ENCODE assay signal across 2 cellular contexts in genomic region chr10:88981435-88981834, GRCh38.
TF ChIP-seq lines count a peak whose summit lies in the region.

No MANE protein-coding gene starts in this region.

TF ChIP-seq in SK-N-SH, 30 proteins besides CTCF, POLR2A, EP300 and RAD21 (continued from another document):
- TF ChIP-seq JUND (IDR thresholded peaks at IDR 0.05) (no peak), RXRA (IDR thresholded peaks at IDR 0.05; ENCODE audit: borderline replicate concordance, low read depth) (no peak), REST (IDR thresholded peaks at IDR 0.05; ENCODE audit: low read depth, low read length) (no peak), FOSL2 (IDR thresholded peaks at IDR 0.05; ENCODE audit: borderline replicate concordance, low read depth) (no peak), CHD2 (IDR thresholded peaks at IDR 0.05; ENCODE audit: low read length, partially characterized antibody) (no peak), SIN3A (IDR thresholded peaks at IDR 0.05; ENCODE audit: borderline replicate concordance, low read depth, low read length) (no peak), USF2 (IDR thresholded peaks at IDR 0.05; ENCODE audit: borderline replicate concordance, low read depth, low read length) (no peak), ELF1 (IDR thresholded peaks at IDR 0.05) (no peak), POLR2AphosphoS5 (IDR thresholded peaks at IDR 0.05; ENCODE audit: low read depth, low read length) (no peak), NRF1 (IDR thresholded peaks at IDR 0.05; ENCODE audit: low read depth, low read length) (no peak)

TF ChIP-seq in SK-N-SH treated with all-trans-retinoic acid at 6 μM for 48 hours, 23 proteins besides CTCF, POLR2A, EP300 and RAD21 (continued from another document):
- TF ChIP-seq TSHZ2 (CRISPR knock-in tag; IDR thresholded peaks at IDR 0.05) (no peak), ZFP30 (CRISPR knock-in tag; IDR thresholded peaks at IDR 0.05) (no peak), POU6F1 (CRISPR knock-in tag; IDR thresholded peaks at IDR 0.05; ENCODE audit: borderline replicate concordance, low read depth) (no peak), ZC3H10 (CRISPR knock-in tag; IDR thresholded peaks at IDR 0.05) (no peak)
